In the genomic region with DNA sequence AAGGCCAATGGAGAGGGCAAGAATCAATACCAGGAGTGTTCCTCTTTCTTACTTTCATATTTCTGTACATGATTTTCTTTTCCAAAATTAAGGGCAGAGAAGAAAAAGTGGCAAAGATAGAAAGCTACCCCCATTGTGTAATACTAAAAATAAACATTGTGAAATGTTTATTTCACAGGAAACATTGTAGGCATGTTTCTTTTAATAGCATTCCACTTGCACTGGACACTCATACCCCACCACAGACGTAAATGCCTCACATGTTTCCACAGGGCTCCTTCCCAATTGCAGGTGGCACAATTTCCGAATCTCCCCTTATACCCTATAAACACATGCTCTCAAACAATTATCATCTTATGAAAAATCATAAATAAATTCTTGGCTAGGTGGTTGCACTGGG, we compare ENCODE assay signal across 22 cellular contexts.
DNase-seq lines count a peak whose midpoint lies in the region; ATAC-seq and TF ChIP-seq lines count a peak whose summit lies in the region.
"Had no signal": no experiment of that assay in that cellular context is flagged by ENCODE, and none has a peak within 500 bp of the region (broad histone marks: within the 10 kb centered on the region; RNA-seq: fewer than 3 reads in every experiment).

No MANE protein-coding gene starts in this region.

- TF ChIP-seq CTCF in choroid plexus epithelial cell (conservative IDR thresholded peaks at IDR 0.05; ENCODE audit: low read depth, low read length) (no peak), upper lobe of right lung (IDR thresholded peaks at IDR 0.05) (no peak)

- intact Hi-C loops in upper lobe of right lung (cut with DNase I), result no loop called here

- no peak overlapping the region for H3K27ac ChIP-seq in upper lobe of right lung
- H3K27ac ChIP-seq: KMS-11 had no signal

- no peak overlapping the region for H3K27ac Mint-ChIP-seq in activated CD8-positive, alpha-beta memory T cell treated with anti-CD3 and anti-CD28 coated beads, Interleukin-2, amount 10 ng/mL, durations not matched to agents 7 days and 5 days
- H3K27ac Mint-ChIP-seq in activated naive CD4-positive, alpha-beta T cell treated with anti-CD3 and anti-CD28 coated beads, Interleukin-2, amount 50 U/mL, for 72 hours, result no peak overlapping the region
- H3K27ac Mint-ChIP-seq: CD14-positive monocyte, GM23338 had no signal

- H3K4me3 Mint-ChIP-seq in activated CD8-positive, alpha-beta memory T cell treated with anti-CD3 and anti-CD28 coated beads, Interleukin-2, amount 10 ng/mL, durations not matched to agents 7 days and 5 days, result no peak overlapping the region
- H3K4me3 Mint-ChIP-seq: CD14-positive monocyte, GM23338 had no signal

- H3K9me3 ChIP-seq in upper lobe of right lung, result no peaks in the 10 kb centered on the region

- H3K27me3 ChIP-seq in upper lobe of right lung, result no peaks in the 10 kb centered on the region

- H3K27me3 Mint-ChIP-seq in activated CD8-positive, alpha-beta memory T cell treated with anti-CD3 and anti-CD28 coated beads, Interleukin-2, amount 10 ng/mL, durations not matched to agents 7 days and 5 days, result no peaks in the 10 kb centered on the region

- peaks cover 7% of the 10 kb centered on the region for H3K9me3 Mint-ChIP-seq in activated CD8-positive, alpha-beta memory T cell treated with anti-CD3 and anti-CD28 coated beads, Interleukin-2, amount 10 ng/mL, durations not matched to agents 7 days and 5 days (ENCODE audit: low read depth)
- H3K9me3 Mint-ChIP-seq in activated naive CD4-positive, alpha-beta T cell treated with anti-CD3 and anti-CD28 coated beads, Interleukin-2, amount 50 U/mL, for 72 hours, result peaks cover 4 to 8% of the 10 kb centered on the region in 2 donors
- H3K9me3 Mint-ChIP-seq: GM23338 had no signal

- H3K4me1 Mint-ChIP-seq in activated CD8-positive, alpha-beta memory T cell treated with anti-CD3 and anti-CD28 coated beads, Interleukin-2, amount 10 ng/mL, durations not matched to agents 7 days and 5 days, result no peaks in the 10 kb centered on the region
- H3K4me1 Mint-ChIP-seq: CD14-positive monocyte had no signal

- H3K36me3 ChIP-seq in upper lobe of right lung, result no peaks in the 10 kb centered on the region

- H3K4me3 ChIP-seq in choroid plexus epithelial cell (ENCODE audit: low read depth, low read length) (no peak overlapping the region), upper lobe of right lung (no peak overlapping the region)
- H3K4me3 ChIP-seq: GM23338 had no signal

- ATAC-seq in upper lobe of right lung (peak; percentile 49), HG03457 (IDR thresholded peaks at IDR 0.05; ENCODE audit: unreplicated experiment) (no peak)
- no peak for ATAC-seq in activated CD8-positive, alpha-beta memory T cell treated with anti-CD3 and anti-CD28 coated beads, Interleukin-2, amount 10 ng/mL, durations not matched to agents 7 days and 5 days
- no peak for ATAC-seq in activated naive CD4-positive, alpha-beta T cell treated with anti-CD3 and anti-CD28 coated beads, Interleukin-2, amount 50 U/mL, for 72 hours
- ATAC-seq: HCT116, Panc1, SK-N-SH treated with all-trans-retinoic acid at 6 μM for 48 hours had no signal

- no peaks in the 10 kb centered on the region for H3K36me3 Mint-ChIP-seq in activated CD8-positive, alpha-beta memory T cell treated with anti-CD3 and anti-CD28 coated beads, Interleukin-2, amount 10 ng/mL, durations not matched to agents 7 days and 5 days
- no peaks in the 10 kb centered on the region for H3K36me3 Mint-ChIP-seq in activated naive CD4-positive, alpha-beta T cell treated with anti-CD3 and anti-CD28 coated beads, Interleukin-2, amount 50 U/mL, for 72 hours
- H3K36me3 Mint-ChIP-seq: CD14-positive monocyte had no signal

- CTCF ChIA-PET in activated CD8-positive, alpha-beta memory T cell treated with anti-CD3 and anti-CD28 coated beads, Interleukin-2, amount 10 ng/mL, durations not matched to agents 7 days and 5 days (lab: Charles Lee), result no interaction called here

- peak; percentile 2 for DNase-seq in NOMO-1 treated with DMSO at 0.1 percent for 48 hours (lab: John Stamatoyannopoulos, UW; ENCODE audit: unreplicated experiment)
- DNase-seq in NOMO-1 (lab: John Stamatoyannopoulos, UW; ENCODE audit: unreplicated experiment in 2 of 2), result no peak
- peak; percentile 18 for DNase-seq in choroid plexus epithelial cell (ENCODE audit: low read depth)
- peak; percentile 52 for DNase-seq in iris pigment epithelial cell (ENCODE audit: low read depth)
- DNase-seq in upper lobe of right lung, result no peak
- no peak for DNase-seq in activated CD8-positive, alpha-beta memory T cell treated with anti-CD3 and anti-CD28 coated beads, Interleukin-2, amount 10 ng/mL, durations not matched to agents 7 days and 5 days
- DNase-seq in activated naive CD4-positive, alpha-beta T cell treated with anti-CD3 and anti-CD28 coated beads, Interleukin-2, amount 50 U/mL, for 72 hours (ENCODE audit: low spot score in 2 of 2), result no peak
- DNase-seq: 8988T, GDM1, IMR-90, NCI-H1048, NCI-H1436, NCI-H187 treated with DMSO at 0.1 percent for 48 hours, NCI-H510A, SIG-M5 had no signal

- H3K4me1 ChIP-seq in upper lobe of right lung, result peaks cover 10% of the 10 kb centered on the region

Comparison
In these comparisons a context has a peak if more than half of its experiments do, and no peak if none do; other contexts are left out.
1. DNase-seq: peak in NOMO-1 treated with DMSO at 0.1 percent for 48 hours (single experiment), choroid plexus epithelial cell (single experiment) and iris pigment epithelial cell (single experiment); none in NOMO-1 (0 of 2), upper lobe of right lung (single experiment), activated CD8-positive, alpha-beta memory T cell treated with anti-CD3 and anti-CD28 coated beads, Interleukin-2, amount 10 ng/mL, durations not matched to agents 7 days and 5 days (single experiment) and activated naive CD4-positive, alpha-beta T cell treated with anti-CD3 and anti-CD28 coated beads, Interleukin-2, amount 50 U/mL, for 72 hours (0 of 2).